Comparison of ENCODE assay signal across 8 cellular contexts in genomic region chr2:106160786-106161261, GRCh38. TPM values are rescaled to one million over a fixed set of nuclear protein-coding genes. Genes with fewer than 3 reads are reported as not detected.
A peak's percentile ranks its signal among the peaks of the same experiment; 100 is the strongest.
DNase-seq lines count a peak whose midpoint lies in the region; ATAC-seq and TF ChIP-seq lines count a peak whose summit lies in the region.

No MANE protein-coding gene starts in this region.

- ATAC-seq in GM19043 (IDR thresholded peaks at IDR 0.05; ENCODE audit: low read depth, unreplicated experiment) (peak; percentile 50), HG03342 (IDR thresholded peaks at IDR 0.05; ENCODE audit: unreplicated experiment) (peak; percentile 50), psoas muscle (peak; percentile 96 to 97 (median 96)), omental fat pad (ENCODE audit: low FRiP score) (no peak), GM19467 (IDR thresholded peaks at IDR 0.05; ENCODE audit: unreplicated experiment) (no peak)

- H3K9me3 ChIP-seq in psoas muscle = no peaks in the 10 kb centered on the region

- 56 to 61% (median 61%) methylated on average over 6 of the region's 6 CpGs for WGBS in psoas muscle, 3 donors

- peak overlapping the region; percentile 75 for H3K27ac ChIP-seq in psoas muscle

- DNase-seq in activated T-helper 1 cell treated with Interleukin-2 at 50 U/mL for 16 hours (ENCODE audit: low read depth) = peak; percentile 35
- peak; percentile 27 to 72 for DNase-seq in psoas muscle
- DNase-seq in OCI-M1 (lab: John Stamatoyannopoulos, UW) = no peak
- DNase-seq in omental fat pad (ENCODE audit: low spot score) = no peak
- DNase-seq in posterior cingulate gyrus = no peak

- TF ChIP-seq CTCF in psoas muscle (IDR thresholded peaks at IDR 0.05) (no peak), omental fat pad (IDR thresholded peaks at IDR 0.05) (no peak)

- H3K27me3 ChIP-seq in psoas muscle (ENCODE audit: insufficient read depth in 3 of 3, low read length in 2 of 3) = no peaks in the 10 kb centered on the region

- no peaks in the 10 kb centered on the region for H3K4me1 ChIP-seq in psoas muscle

- H3K4me3 ChIP-seq in psoas muscle = no peak overlapping the region

- intact Hi-C loops in psoas muscle (cut with DNase I) (no loop called here), posterior cingulate gyrus (cut with DNase I) (no loop called here)

- peaks cover 3 to 33% of the 10 kb centered on the region in 2 donors for H3K36me3 ChIP-seq in psoas muscle (ENCODE audit: insufficient read depth in 1 of 2, low read depth in 1 of 2)

RNA-seq across cellular contexts. Expression of gene UXS1, which starts 33.3 kb away (rescaled TPM):
- total RNA-seq in psoas muscle (10 to 100 TPM; 12.2 to 24.7 (median 21.1) TPM), omental fat pad (10 to 100 TPM; 29.2 to 79.4 (median 38.5) TPM)
- 10 to 100 TPM; 18.2 to 36.0 (median 28.9) TPM for polyA plus RNA-seq in psoas muscle

Comparison
In these comparisons a context has a peak if more than half of its experiments do, and no peak if none do; other contexts are left out.
1. ATAC-seq: peak in GM19043 (single experiment), HG03342 (single experiment) and psoas muscle (4 of 4); none in omental fat pad (single experiment) and GM19467 (single experiment).
2. DNase-seq: peak in activated T-helper 1 cell treated with Interleukin-2 at 50 U/mL for 16 hours (single experiment) and psoas muscle (2 of 2); none in OCI-M1 (single experiment), omental fat pad (single experiment) and posterior cingulate gyrus (0 of 10).